ENCODE assay signal across 9 cellular contexts in genomic region chr7:142142702-142143101, GRCh38. TPM values are rescaled to one million over a fixed set of nuclear protein-coding genes. Genes with fewer than 3 reads are reported as not detected.
"Had no signal": no experiment of that assay in that cellular context is flagged by ENCODE, and none has a peak within 500 bp of the region (broad histone marks: within the 10 kb centered on the region; RNA-seq: fewer than 3 reads in every experiment).

No MANE protein-coding gene starts in this region.

- H3K27me3 Mint-ChIP-seq: IgD-negative memory B cell had no signal

- H3K27ac ChIP-seq: HL-60, KMS-11 had no signal

- H3K4me1 Mint-ChIP-seq: IgD-negative memory B cell had no signal

- H3K4me3 Mint-ChIP-seq: IgD-negative memory B cell had no signal

- H3K9ac ChIP-seq: KMS-11 had no signal

- H3K4me3 ChIP-seq: K562 had no signal

- DNase-seq: IMR-90, KBM-7, KG1 had no signal

- H3K27ac Mint-ChIP-seq: IgD-negative memory B cell had no signal

- FAIRE-seq: HepG2, HTR-8/SVneo, K562 had no signal

- H3K36me3 Mint-ChIP-seq: IgD-negative memory B cell had no signal

- ATAC-seq: HepG2, K562 had no signal

- H3K4me2 ChIP-seq: KMS-11 had no signal

RNA-seq across cellular contexts. Expression of gene MGAM2, which starts 31.2 kb away (rescaled TPM):
- total RNA-seq: HepG2, IMR-90, K562 had no signal
- polyA plus RNA-seq: IgD-negative memory B cell, IMR-90 had no signal
